ENCODE assay signal across 2 cellular contexts in the genomic region with DNA sequence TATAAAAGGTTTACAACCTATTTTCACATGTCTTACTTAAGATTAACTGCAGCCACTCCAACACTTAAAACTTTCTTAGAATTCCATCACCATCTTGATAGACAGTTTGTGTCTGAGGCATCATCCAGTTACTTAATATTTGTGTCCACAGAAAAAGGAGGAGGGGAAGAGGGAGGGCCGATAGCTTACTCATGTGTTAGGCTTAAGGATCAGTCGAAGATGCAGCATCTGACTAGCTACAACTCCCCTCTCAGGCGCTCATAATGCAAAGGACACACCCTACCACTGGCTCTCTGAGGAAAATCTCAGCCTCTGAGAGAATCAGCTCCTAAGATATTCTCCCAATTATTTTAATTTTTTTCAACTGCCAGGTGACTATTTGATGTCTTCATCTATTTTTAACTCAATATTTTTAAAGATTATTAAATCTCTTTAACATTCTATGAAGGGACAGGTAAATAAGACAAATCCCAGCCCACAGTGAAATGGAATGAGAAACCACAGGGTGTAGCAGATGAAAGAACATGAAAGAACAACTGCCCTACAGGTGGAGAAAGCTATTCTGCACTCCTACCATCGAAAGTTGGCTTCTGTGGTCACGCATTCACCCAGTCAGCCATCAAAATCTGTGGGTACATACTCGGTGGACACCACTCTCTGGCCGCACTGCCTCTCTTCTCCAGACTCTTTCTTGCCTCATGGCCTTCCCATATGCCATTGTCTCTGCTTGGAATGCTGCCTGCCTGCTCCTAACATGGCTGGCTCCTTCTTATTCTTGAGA.
TF ChIP-seq lines count a peak whose summit lies in the region.

No MANE protein-coding gene starts in this region.

TF ChIP-seq in GM12878, 131 proteins besides CTCF, POLR2A, EP300 and RAD21:
- TF ChIP-seq MTA2 (IDR thresholded peaks at IDR 0.05; ENCODE audit: low read depth) (no peak), SIN3A (IDR thresholded peaks at IDR 0.05; ENCODE audit: low read depth, low read length) (no peak), IKZF1 (conservative IDR thresholded peaks at IDR 0.05) (no peak), GABPA (IDR thresholded peaks at IDR 0.05; ENCODE audit: low read depth) (no peak), NFXL1 (IDR thresholded peaks at IDR 0.05; ENCODE audit: borderline replicate concordance) (no peak), KAT2A (conservative IDR thresholded peaks at IDR 0.05; ENCODE audit: control insufficient read depth, low read depth, low read length) (no peak), RUNX3 (IDR thresholded peaks at IDR 0.05; ENCODE audit: low read length) (peak; percentile 22; the same call in 1 of the 2 replicates)
- TF ChIP-seq, protein P1, sequence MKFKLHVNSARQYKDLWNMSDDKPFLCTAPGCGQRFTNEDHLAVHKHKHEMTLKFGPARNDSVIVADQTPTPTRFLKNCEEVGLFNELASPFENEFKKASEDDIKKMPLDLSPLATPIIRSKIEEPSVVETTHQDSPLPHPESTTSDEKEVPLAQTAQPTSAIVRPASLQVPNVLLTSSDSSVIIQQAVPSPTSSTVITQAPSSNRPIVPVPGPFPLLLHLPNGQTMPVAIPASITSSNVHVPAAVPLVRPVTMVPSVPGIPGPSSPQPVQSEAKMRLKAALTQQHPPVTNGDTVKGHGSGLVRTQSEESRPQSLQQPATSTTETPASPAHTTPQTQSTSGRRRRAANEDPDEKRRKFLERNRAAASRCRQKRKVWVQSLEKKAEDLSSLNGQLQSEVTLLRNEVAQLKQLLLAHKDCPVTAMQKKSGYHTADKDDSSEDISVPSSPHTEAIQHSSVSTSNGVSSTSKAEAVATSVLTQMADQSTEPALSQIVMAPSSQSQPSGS (IDR thresholded peaks at IDR 0.05; ENCODE audit: low read length): no peak

TF ChIP-seq in GM23338, 12 proteins besides CTCF, POLR2A, EP300 and RAD21:
- TF ChIP-seq EZH2phosphoT487 (IDR thresholded peaks at IDR 0.05; ENCODE audit: unreplicated experiment) (no peak), STAT1 (IDR thresholded peaks at IDR 0.05; ENCODE audit: unreplicated experiment) (no peak), ZNF114 (CRISPR knock-in tag; IDR thresholded peaks at IDR 0.05) (no peak)
